In genomic region chr15:60635507-60636352, GRCh38 we compare ENCODE assay signal across 10 cellular contexts.
DNase-seq lines count a peak whose midpoint lies in the region; ATAC-seq, FAIRE-seq and TF ChIP-seq lines count a peak whose summit lies in the region.
"Had no signal": no experiment of that assay in that cellular context is flagged by ENCODE, and none has a peak within 500 bp of the region (broad histone marks: within the 10 kb centered on the region; RNA-seq: fewer than 3 reads in every experiment).

No MANE protein-coding gene starts in this region.

- H3K4me3 Mint-ChIP-seq in endothelial cell (ENCODE audit: unreplicated experiment): no peak overlapping the region
- H3K4me3 Mint-ChIP-seq in chondrocyte (ENCODE audit: unreplicated experiment): no peak overlapping the region

- H3K27ac Mint-ChIP-seq in endothelial cell (ENCODE audit: unreplicated experiment): peak overlapping the region; percentile 2
- H3K27ac Mint-ChIP-seq in chondrocyte (ENCODE audit: unreplicated experiment): no peak overlapping the region
- H3K27ac Mint-ChIP-seq: activated T-cell treated with anti-CD3 and anti-CD28 coated beads, Interleukin-2, amount 50 U/mL, for 72 hours had no signal

- no peak for TF ChIP-seq POLR2A in H54 (IDR thresholded peaks at IDR 0.05; ENCODE audit: low read depth, low read length)

- H3K36me3 Mint-ChIP-seq in endothelial cell (ENCODE audit: low read depth, unreplicated experiment) (no peaks in the 10 kb centered on the region), chondrocyte (ENCODE audit: low read depth) (no peaks in the 10 kb centered on the region)

- no peaks in the 10 kb centered on the region for H3K9me3 Mint-ChIP-seq in endothelial cell (ENCODE audit: unreplicated experiment)
- no peaks in the 10 kb centered on the region for H3K9me3 Mint-ChIP-seq in chondrocyte (ENCODE audit: low read depth)
- H3K9me3 Mint-ChIP-seq: activated T-cell treated with anti-CD3 and anti-CD28 coated beads, Interleukin-2, amount 50 U/mL, for 72 hours had no signal

- H3K4me1 Mint-ChIP-seq in endothelial cell (ENCODE audit: unreplicated experiment) (peaks cover 3% of the 10 kb centered on the region), chondrocyte (ENCODE audit: low read depth) (peaks cover 6% of the 10 kb centered on the region)

- DNase-seq in H54 (ENCODE audit: insufficient read length, low spot score) (peak; percentile 22), HTR-8/SVneo (ENCODE audit: insufficient read length, low spot score) (peak; percentile 18), endothelial cell (ENCODE audit: low spot score) (no peak), chondrocyte (ENCODE audit: low spot score) (no peak), NCI-H345 (lab: John Stamatoyannopoulos, UW) (no peak), COLO668 (lab: John Stamatoyannopoulos, UW; ENCODE audit: unreplicated experiment) (no peak)
- DNase-seq in activated CD4-positive, alpha-beta T cell treated with anti-CD3 and anti-CD28 coated beads, Interleukin-2, amount 50 U/mL, for 4 hours: no peak
- DNase-seq: activated T-cell treated with anti-CD3 and anti-CD28 coated beads, Interleukin-2, amount 50 U/mL, for 72 hours; retina had no signal

- ATAC-seq in GM18502 (IDR thresholded peaks at IDR 0.05; ENCODE audit: poor library complexity, unreplicated experiment): peak; percentile 77
- ATAC-seq: activated T-cell treated with anti-CD3 and anti-CD28 coated beads, Interleukin-2, amount 50 U/mL, for 72 hours had no signal

- TF ChIP-seq CTCF in endothelial cell (IDR thresholded peaks at IDR 0.05; ENCODE audit: unreplicated experiment) (no peak), chondrocyte (IDR thresholded peaks at IDR 0.05) (no peak)

- H3K27me3 Mint-ChIP-seq in endothelial cell (ENCODE audit: unreplicated experiment): peaks cover 3% of the 10 kb centered on the region
- H3K27me3 Mint-ChIP-seq in chondrocyte (ENCODE audit: low read depth): peaks cover 2% of the 10 kb centered on the region

- FAIRE-seq in H54 (lab: Jason Lieb, UNC) (peak; percentile 55), HTR-8/SVneo (lab: Jason Lieb, UNC) (no peak)

Comparison
In these comparisons a context has a peak if more than half of its experiments do, and no peak if none do; other contexts are left out.
1. DNase-seq: peak in H54 (single experiment) and HTR-8/SVneo (single experiment); none in endothelial cell (single experiment), chondrocyte (single experiment), NCI-H345 (single experiment), activated CD4-positive, alpha-beta T cell treated with anti-CD3 and anti-CD28 coated beads, Interleukin-2, amount 50 U/mL, for 4 hours (0 of 2) and COLO668 (single experiment).